In genomic region chr11:67409261-67409666, GRCh38 we compare ENCODE assay signal across 7 cellular contexts. TPM values are rescaled to one million over a fixed set of nuclear protein-coding genes. Genes with fewer than 3 reads are reported as not detected.
A peak's percentile ranks its signal among the peaks of the same experiment; 100 is the strongest.
DNase-seq lines count a peak whose midpoint lies in the region; ATAC-seq and TF ChIP-seq lines count a peak whose summit lies in the region.

No MANE protein-coding gene starts in this region.

- 71% methylated on average over 24 of the region's 24 CpGs; no CpG with 5 or more reads in 1 of the 2 donors for WGBS in transverse colon (ENCODE audit: low coverage in 1 of 2), 2 donors
- 28 to 92% (median 46%) methylated on average over 5 to 24 of the region's 24 CpGs for WGBS in adrenal gland, 4 donors

- peaks cover 44% of the 10 kb centered on the region for H3K36me3 Mint-ChIP-seq in T-helper 1 cell treated with Interleukin-12 subunit alpha and Interleukin-12 subunit beta and Interleukin-4 antibody, amounts not matched to agents 30 μg/mL and 1 μg/mL, for 36 hours (ENCODE audit: low read depth)

- peak; percentile 66 for ATAC-seq in GM21423 (IDR thresholded peaks at IDR 0.05; ENCODE audit: unreplicated experiment)

- H3K4me3 ChIP-seq in colonic mucosa (no peak overlapping the region), transverse colon (peak overlapping the region in 2 of 4 donors; percentile 9 to 18), adrenal gland (no peak overlapping the region)

- no peak for TF ChIP-seq CTCF in colonic mucosa (IDR thresholded peaks at IDR 0.05)
- TF ChIP-seq CTCF in transverse colon (IDR thresholded peaks at IDR 0.05), result no peak
- no peak for TF ChIP-seq CTCF in adrenal gland (IDR thresholded peaks at IDR 0.05)

- H3K4me1 ChIP-seq in colonic mucosa (no peaks in the 10 kb centered on the region), transverse colon (peaks cover 0 to 12% (median 3%) of the 10 kb centered on the region in 4 donors), adrenal gland (replicated peaks in 1 of 2) (peaks cover 0 to 4% of the 10 kb centered on the region in 2 donors)

- no peaks in the 10 kb centered on the region for H3K9me3 Mint-ChIP-seq in T-helper 1 cell treated with Interleukin-12 subunit alpha and Interleukin-12 subunit beta and Interleukin-4 antibody, amounts not matched to agents 30 μg/mL and 1 μg/mL, for 36 hours

- H3K27ac Mint-ChIP-seq in T-helper 1 cell treated with Interleukin-12 subunit alpha and Interleukin-12 subunit beta and Interleukin-4 antibody, amounts not matched to agents 30 μg/mL and 1 μg/mL, for 36 hours, result peak overlapping the region; percentile 97

- H3K36me3 ChIP-seq in colonic mucosa (no peaks in the 10 kb centered on the region), transverse colon (no peaks in the 10 kb centered on the region), adrenal gland (replicated peaks in 1 of 2) (no peaks in the 10 kb centered on the region)

- peak overlapping the region; percentile 91 for H3K4me3 Mint-ChIP-seq in T-helper 1 cell treated with Interleukin-12 subunit alpha and Interleukin-12 subunit beta and Interleukin-4 antibody, amounts not matched to agents 30 μg/mL and 1 μg/mL, for 36 hours

- DNase-seq in colonic mucosa (no peak), transverse colon (peak; percentile 77), adrenal gland (no peak), NCI-H2171 treated with DMSO at 0.1 percent for 48 hours (lab: John Stamatoyannopoulos, UW) (no peak), cerebellum (ENCODE audit: low spot score) (no peak)

- H3K27ac ChIP-seq in colonic mucosa, result peak overlapping the region; percentile 20
- peak overlapping the region; percentile 61 to 77 (median 68) for H3K27ac ChIP-seq in transverse colon
- no peak overlapping the region for H3K27ac ChIP-seq in adrenal gland

- intact Hi-C loops in colonic mucosa (cut with DNase I), result no loop called here
- intact Hi-C loops in transverse colon (cut with DNase I; ENCODE audit: low total_unique reads), result no loop called here
- intact Hi-C loops in adrenal gland (cut with DNase I), result loop anchor here in 1 of 2 donors (5.0 kb wide), 1 partner anchor 98 kb away; the partner anchor contains the start of genes CDK2AP2 and PITPNM1

- H3K27me3 ChIP-seq in colonic mucosa, result no peaks in the 10 kb centered on the region
- H3K27me3 ChIP-seq in transverse colon, result peaks cover 26% of the 10 kb centered on the region
- H3K27me3 ChIP-seq in adrenal gland, result peaks cover 36% of the 10 kb centered on the region

- peaks cover 6% of the 10 kb centered on the region for H3K27me3 Mint-ChIP-seq in T-helper 1 cell treated with Interleukin-12 subunit alpha and Interleukin-12 subunit beta and Interleukin-4 antibody, amounts not matched to agents 30 μg/mL and 1 μg/mL, for 36 hours (ENCODE audit: low read depth)

- peak overlapping the region; percentile 26 to 63 for H3K9ac ChIP-seq in colonic mucosa (ENCODE audit: low read depth in 2 of 2, low read length in 2 of 2)

- no peaks in the 10 kb centered on the region for H3K9me3 ChIP-seq in colonic mucosa
- no peaks in the 10 kb centered on the region for H3K9me3 ChIP-seq in transverse colon
- no peaks in the 10 kb centered on the region for H3K9me3 ChIP-seq in adrenal gland (replicated peaks in 1 of 3)

- TF ChIP-seq POLR2A in transverse colon (IDR thresholded peaks at IDR 0.05) (no peak), adrenal gland (IDR thresholded peaks at IDR 0.05) (no peak)

- no peak for TF ChIP-seq EP300 in transverse colon (IDR thresholded peaks at IDR 0.05; ENCODE audit: low read depth)

- H3K4me1 Mint-ChIP-seq in T-helper 1 cell treated with Interleukin-12 subunit alpha and Interleukin-12 subunit beta and Interleukin-4 antibody, amounts not matched to agents 30 μg/mL and 1 μg/mL, for 36 hours (ENCODE audit: low read depth), result peaks cover 60% of the 10 kb centered on the region

- in situ Hi-C loops in transverse colon (cut with MboI; ENCODE audit: low pct_ligation_motif_present in 1 of 4, low pct_unique_long_range_greater_than_20kb in 1 of 4, low sequenced_read_pairs in 3 of 4), result no loop called here

RNA-seq across cellular contexts. Expression of gene TBC1D10C, which starts 5.4 kb away (rescaled TPM):
- 1 to 10 TPM; 3.9 to 5.2 TPM for total RNA-seq in colonic mucosa
- total RNA-seq in transverse colon, result 10 to 100 TPM in 2 of 4 donors, 1 to 10 TPM in 2; 1.2 to 17.2 (median 7.4) TPM
- total RNA-seq in adrenal gland, result 1 to 10 TPM in 6 of 8 donors, under 1 TPM in 1, not detected in 1; 0.49 to 9.1 (median 3.7) TPM
- 10 to 100 TPM in 1 of 3 donors, 1 to 10 TPM in 1, under 1 TPM in 1; 0.35 to 16.5 (median 4.6) TPM for polyA plus RNA-seq in adrenal gland
- not detected for total RNA-seq in cerebellum

RNA-seq across cellular contexts. Expression of gene CARNS1, which starts 6.2 kb away (rescaled TPM):
- total RNA-seq in colonic mucosa, result under 1 TPM; 0.20 to 0.32 TPM
- 1 to 10 TPM in 1 of 4 donors, under 1 TPM in 3; 0.27 to 4.4 (median 0.43) TPM for total RNA-seq in transverse colon
- under 1 TPM in 7 of 8 donors, not detected in 1; 0.10 to 0.80 (median 0.32) TPM for total RNA-seq in adrenal gland
- polyA plus RNA-seq in adrenal gland, result under 1 TPM; 0.37 to 0.56 (median 0.51) TPM
- total RNA-seq in cerebellum, result 0.18 TPM

RNA-seq across cellular contexts. Expression of gene PPP1CA, which starts 7.6 kb away (rescaled TPM):
- total RNA-seq in colonic mucosa (100 to 1,000 TPM; 242 to 280 TPM), transverse colon (100 to 1,000 TPM in 3 of 4 donors, 10 to 100 TPM in 1; 83.0 to 251 (median 163) TPM), adrenal gland (100 to 1,000 TPM; 126 to 289 (median 161) TPM), cerebellum (41.6 TPM)
- 100 to 1,000 TPM; 105 to 140 (median 116) TPM for polyA plus RNA-seq in adrenal gland

RNA-seq across cellular contexts. Expression of gene RAD9A, which starts 17.5 kb away (rescaled TPM):
- total RNA-seq in colonic mucosa, result 10 to 100 TPM; 21.8 to 35.1 TPM
- total RNA-seq in transverse colon, result 100 to 1,000 TPM in 2 of 4 donors, 10 to 100 TPM in 2; 37.8 to 470 (median 95.3) TPM
- 10 to 100 TPM in 7 of 8 donors, 1 to 10 TPM in 1; 9.1 to 29.0 (median 15.0) TPM for total RNA-seq in adrenal gland
- polyA plus RNA-seq in adrenal gland, result 10 to 100 TPM in 2 of 3 donors, 1 to 10 TPM in 1; 5.4 to 57.7 (median 36.2) TPM
- 19.6 TPM for total RNA-seq in cerebellum

RNA-seq across cellular contexts. Expression of gene RPS6KB2, which starts 19.0 kb away (rescaled TPM):
- total RNA-seq in colonic mucosa (10 to 100 TPM; 38.3 to 70.4 TPM), transverse colon (100 to 1,000 TPM in 1 of 4 donors, 10 to 100 TPM in 3; 53.5 to 108 (median 75.9) TPM), adrenal gland (10 to 100 TPM; 37.4 to 96.6 (median 50.0) TPM), cerebellum (15.8 TPM)
- polyA plus RNA-seq in adrenal gland, result 100 to 1,000 TPM in 1 of 3 donors, 10 to 100 TPM in 2; 36.6 to 111 (median 78.6) TPM

Comparison
In these comparisons a context has a peak if more than half of its experiments do, and no peak if none do; other contexts are left out.
1. H3K27ac ChIP-seq: peak in colonic mucosa (single experiment) and transverse colon (4 of 4); none in adrenal gland (0 of 5).